8 cellular contexts compared by ENCODE assay signal in the genomic region with DNA sequence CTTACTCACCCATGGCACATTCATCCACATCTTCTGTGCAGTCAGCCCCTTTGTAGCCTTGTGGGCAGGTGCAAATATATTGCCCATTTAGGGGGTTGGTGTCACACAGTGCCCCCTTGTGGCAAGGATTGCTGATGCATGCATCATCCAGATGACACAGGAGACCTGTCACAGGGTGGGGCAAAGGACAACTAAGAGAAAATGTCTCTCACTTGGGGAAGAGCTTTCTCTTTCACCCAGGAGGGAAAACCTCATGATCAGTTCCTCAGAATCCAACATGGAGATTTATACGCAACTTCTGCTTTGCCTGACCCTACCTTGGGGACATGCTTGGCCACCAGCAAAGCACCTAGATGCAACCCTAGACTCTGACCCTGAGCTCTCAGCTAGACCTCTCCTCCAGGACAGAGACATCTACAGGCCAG.
DNase-seq lines count a peak whose midpoint lies in the region; ATAC-seq lines count a peak whose summit lies in the region.

No MANE protein-coding gene starts in this region.

- CTCF ChIA-PET in CD4-positive, alpha-beta memory T cell (lab: Charles Lee; ENCODE audit: partially characterized antibody), result interaction anchor here (0.9 to 9.0 kb wide), 10 partner anchors 8 to 157 kb away, joined by 3 to 76 read pairs (median 5); no protein-coding TSS in a partner anchor

- H3K36me3 Mint-ChIP-seq in CD4-positive, alpha-beta memory T cell, result peaks cover 61 to 73% of the 10 kb centered on the region in 2 donors
- peaks cover 51% of the 10 kb centered on the region for H3K36me3 Mint-ChIP-seq in T-helper 1 cell treated with Interleukin-12 subunit alpha and Interleukin-12 subunit beta and Interleukin-4 antibody, amounts not matched to agents 30 μg/mL and 1 μg/mL, for 36 hours (ENCODE audit: low read depth)

- POLR2A ChIA-PET in CD4-positive, alpha-beta memory T cell (lab: Charles Lee; ENCODE audit: partially characterized antibody), result no interaction called here

- no peaks in the 10 kb centered on the region for H3K4me1 ChIP-seq in CD4-positive, alpha-beta memory T cell (ENCODE audit: insufficient read depth, low read length)
- peaks cover 33% of the 10 kb centered on the region for H3K4me1 ChIP-seq in adipocyte (ENCODE audit: control insufficient read depth, insufficient read depth, low read length)

- peaks cover 31% of the 10 kb centered on the region for H3K36me3 ChIP-seq in CD4-positive, alpha-beta memory T cell (ENCODE audit: insufficient read depth, low read length)
- H3K36me3 ChIP-seq in adipocyte (ENCODE audit: control insufficient read depth, insufficient read depth, low read length, severe bottlenecking), result peaks cover 67% of the 10 kb centered on the region

- H3K4me3 Mint-ChIP-seq in CD4-positive, alpha-beta memory T cell, result no peak overlapping the region
- no peak overlapping the region for H3K4me3 Mint-ChIP-seq in T-helper 1 cell treated with Interleukin-12 subunit alpha and Interleukin-12 subunit beta and Interleukin-4 antibody, amounts not matched to agents 30 μg/mL and 1 μg/mL, for 36 hours

- no peaks in the 10 kb centered on the region for H3K27me3 Mint-ChIP-seq in CD4-positive, alpha-beta memory T cell
- no peaks in the 10 kb centered on the region for H3K27me3 Mint-ChIP-seq in T-helper 1 cell treated with Interleukin-12 subunit alpha and Interleukin-12 subunit beta and Interleukin-4 antibody, amounts not matched to agents 30 μg/mL and 1 μg/mL, for 36 hours (ENCODE audit: low read depth)

- H3K27ac ChIP-seq in CD4-positive, alpha-beta memory T cell (ENCODE audit: low read depth, low read length), result no peak overlapping the region

- H3K9ac ChIP-seq in adipocyte (ENCODE audit: low read length), result no peak overlapping the region

- no peak overlapping the region for H3K4me3 ChIP-seq in CD4-positive, alpha-beta memory T cell (ENCODE audit: low read length in 2 of 2)
- H3K4me3 ChIP-seq in adipocyte (ENCODE audit: low read length), result no peak overlapping the region

- H3K27ac Mint-ChIP-seq in CD4-positive, alpha-beta memory T cell, result peak overlapping the region in 5 of 7 donors; percentile 21 to 82 (median 73)
- peak overlapping the region; percentile 84 for H3K27ac Mint-ChIP-seq in T-helper 1 cell treated with Interleukin-12 subunit alpha and Interleukin-12 subunit beta and Interleukin-4 antibody, amounts not matched to agents 30 μg/mL and 1 μg/mL, for 36 hours

- H3K9me3 Mint-ChIP-seq in CD4-positive, alpha-beta memory T cell, result no peaks in the 10 kb centered on the region
- no peaks in the 10 kb centered on the region for H3K9me3 Mint-ChIP-seq in T-helper 1 cell treated with Interleukin-12 subunit alpha and Interleukin-12 subunit beta and Interleukin-4 antibody, amounts not matched to agents 30 μg/mL and 1 μg/mL, for 36 hours

- H3K9me3 ChIP-seq in CD4-positive, alpha-beta memory T cell (ENCODE audit: control insufficient read depth in 1 of 2, low read length in 2 of 2), result no peaks in the 10 kb centered on the region
- H3K9me3 ChIP-seq in adipocyte (ENCODE audit: control insufficient read depth, low read length), result no peaks in the 10 kb centered on the region

- intact Hi-C loops in CD4-positive, alpha-beta memory T cell (cut with micrococcal nuclease), result no loop called here

- ATAC-seq in GM19023 (IDR thresholded peaks at IDR 0.05; ENCODE audit: unreplicated experiment) (peak; percentile 69), HG03196 (IDR thresholded peaks at IDR 0.05; ENCODE audit: unreplicated experiment) (no peak)

- peak; percentile 49 to 70 (median 55) for DNase-seq in CD4-positive, alpha-beta memory T cell
- DNase-seq in HS-5 (ENCODE audit: low read depth) (peak; percentile 32), adipocyte (ENCODE audit: low read depth) (peak; percentile 44), iPS-NIHi11 (ENCODE audit: low spot score) (peak; percentile 67)
- peak; percentile 79 for DNase-seq in stimulated activated CD4-positive, alpha-beta T cell treated with anti-CD3 and anti-CD28 coated beads, Interleukin-4, amount 100 ng/mL, for 1 hour

- H3K27me3 ChIP-seq in CD4-positive, alpha-beta memory T cell (ENCODE audit: insufficient read depth, low read length), result no peaks in the 10 kb centered on the region
- H3K27me3 ChIP-seq in adipocyte (replicated peaks; ENCODE audit: control insufficient read depth, insufficient read depth, low read length), result no peaks in the 10 kb centered on the region

- H3K4me1 Mint-ChIP-seq in CD4-positive, alpha-beta memory T cell, result peaks cover 2 to 6% (median 4%) of the 10 kb centered on the region in 4 donors
- H3K4me1 Mint-ChIP-seq in T-helper 1 cell treated with Interleukin-12 subunit alpha and Interleukin-12 subunit beta and Interleukin-4 antibody, amounts not matched to agents 30 μg/mL and 1 μg/mL, for 36 hours (ENCODE audit: low read depth), result peaks cover 15% of the 10 kb centered on the region
